In genomic region chr10:132542086-132542775, GRCh38 we compare ENCODE assay signal across 13 cellular contexts. TPM values are rescaled to one million over a fixed set of nuclear protein-coding genes. Genes with fewer than 3 reads are reported as not detected.
DNase-seq lines count a peak whose midpoint lies in the region; ATAC-seq and TF ChIP-seq lines count a peak whose summit lies in the region.
"Had no signal": no experiment of that assay in that cellular context is flagged by ENCODE, and none has a peak within 500 bp of the region (broad histone marks: within the 10 kb centered on the region; RNA-seq: fewer than 3 reads in every experiment).

No MANE protein-coding gene starts in this region.

- no peak overlapping the region for H2AFZ ChIP-seq in PC-3 (ENCODE audit: low read length)

- POLR2A ChIA-PET in CD4-positive, alpha-beta memory T cell (lab: Charles Lee; ENCODE audit: partially characterized antibody) = no interaction called here
- POLR2A ChIA-PET in naive thymus-derived CD8-positive, alpha-beta T cell (lab: Charles Lee) = interaction anchor here (1.0 to 6.6 kb wide), 2 partner anchors 8 to 10 kb away, joined by 3 to 61 read pairs; no protein-coding TSS in a partner anchor
- POLR2A ChIA-PET in PC-3 (lab: Charles Lee; ENCODE audit: unreplicated experiment) = no interaction called here

- no peaks in the 10 kb centered on the region for H3K27me3 ChIP-seq in BLaER1
- H3K27me3 ChIP-seq in CD4-positive, alpha-beta memory T cell (ENCODE audit: insufficient read depth, low read length) = no peaks in the 10 kb centered on the region
- no peaks in the 10 kb centered on the region for H3K27me3 ChIP-seq in PC-3 (ENCODE audit: low read length)
- H3K27me3 ChIP-seq: SJCRH30, suprapubic skin had no signal

- H3K9me3 ChIP-seq in BLaER1 (no peaks in the 10 kb centered on the region), PC-3 (ENCODE audit: low read length) (no peaks in the 10 kb centered on the region)
- no peaks in the 10 kb centered on the region for H3K9me3 ChIP-seq in CD4-positive, alpha-beta memory T cell (ENCODE audit: control insufficient read depth in 1 of 2, low read length in 2 of 2)
- H3K9me3 ChIP-seq: SJCRH30, suprapubic skin had no signal

- H3K4me2 ChIP-seq in BLaER1 = peak overlapping the region; percentile 100
- H3K4me2 ChIP-seq in PC-3 (ENCODE audit: low read length) = no peak overlapping the region

- peaks cover 38 to 89% (median 60%) of the 10 kb centered on the region in 4 donors for H3K4me1 Mint-ChIP-seq in CD4-positive, alpha-beta memory T cell
- H3K4me1 Mint-ChIP-seq in activated naive CD8-positive, alpha-beta T cell treated with anti-CD3 and anti-CD28 coated beads, Interleukin-2, amount 50 U/mL, for 24 hours = peaks cover 84% of the 10 kb centered on the region
- H3K4me1 Mint-ChIP-seq in naive thymus-derived CD8-positive, alpha-beta T cell = peaks cover 42 to 86% (median 83%) of the 10 kb centered on the region in 4 donors
- peaks cover 33 to 53% of the 10 kb centered on the region in 2 donors for H3K4me1 Mint-ChIP-seq in effector memory CD8-positive, alpha-beta T cell (ENCODE audit: low read depth in 2 of 2)

- no peaks in the 10 kb centered on the region for H3K9me2 ChIP-seq in PC-3 (replicated peaks; ENCODE audit: low read length)

- no peaks in the 10 kb centered on the region for H3K9me3 Mint-ChIP-seq in CD4-positive, alpha-beta memory T cell
- H3K9me3 Mint-ChIP-seq in activated naive CD8-positive, alpha-beta T cell treated with anti-CD3 and anti-CD28 coated beads, Interleukin-2, amount 50 U/mL, for 24 hours = no peaks in the 10 kb centered on the region
- no peaks in the 10 kb centered on the region for H3K9me3 Mint-ChIP-seq in naive thymus-derived CD8-positive, alpha-beta T cell
- no peaks in the 10 kb centered on the region for H3K9me3 Mint-ChIP-seq in effector memory CD8-positive, alpha-beta T cell
- H3K9me3 Mint-ChIP-seq: nephron had no signal

- peak overlapping the region in 2 of 8 donors; percentile 21 to 75 for H3K4me3 Mint-ChIP-seq in CD4-positive, alpha-beta memory T cell
- H3K4me3 Mint-ChIP-seq in activated naive CD8-positive, alpha-beta T cell treated with anti-CD3 and anti-CD28 coated beads, Interleukin-2, amount 50 U/mL, for 24 hours = no peak overlapping the region
- H3K4me3 Mint-ChIP-seq in naive thymus-derived CD8-positive, alpha-beta T cell = peak overlapping the region in 7 of 10 donors; percentile 7 to 92 (median 54)
- peak overlapping the region in 1 of 2 donors; percentile 10 for H3K4me3 Mint-ChIP-seq in effector memory CD8-positive, alpha-beta T cell

- CTCF ChIA-PET in CD4-positive, alpha-beta memory T cell (lab: Charles Lee; ENCODE audit: partially characterized antibody) = interaction anchor here (1.7 to 2.3 kb wide), 2 partner anchors 9 to 82 kb away, joined by 4 read pairs; no protein-coding TSS in a partner anchor
- CTCF ChIA-PET in PC-3 (lab: Charles Lee) = no interaction called here

- peaks cover 88% of the 10 kb centered on the region for H3K79me2 ChIP-seq in PC-3 (ENCODE audit: low read length)

- no peak for DNase-seq in CD4-positive, alpha-beta memory T cell
- DNase-seq in activated naive CD8-positive, alpha-beta T cell treated with anti-CD3 and anti-CD28 coated beads, Interleukin-2, amount 50 U/mL, for 24 hours = no peak
- peak in 1 of 10 donors; percentile 34 for DNase-seq in naive thymus-derived CD8-positive, alpha-beta T cell
- DNase-seq in PC-3 = no peak
- no peak for DNase-seq in effector memory CD8-positive, alpha-beta T cell
- DNase-seq in HuH-7 (ENCODE audit: low spot score) = no peak
- DNase-seq: effector CD4-positive, alpha-beta T cell; NCI-H1694; SJCRH30 had no signal

- H3K36me3 ChIP-seq in BLaER1 (peaks cover 12% of the 10 kb centered on the region; the same call in 1 of the 2 replicates), PC-3 (ENCODE audit: low read depth, low read length) (no peaks in the 10 kb centered on the region)
- no peaks in the 10 kb centered on the region for H3K36me3 ChIP-seq in CD4-positive, alpha-beta memory T cell (ENCODE audit: insufficient read depth, low read length)
- H3K36me3 ChIP-seq: SJCRH30, suprapubic skin, WERI-Rb-1 had no signal

- H3K36me3 Mint-ChIP-seq in CD4-positive, alpha-beta memory T cell = peaks cover 3 to 5% of the 10 kb centered on the region in 2 donors
- H3K36me3 Mint-ChIP-seq in activated naive CD8-positive, alpha-beta T cell treated with anti-CD3 and anti-CD28 coated beads, Interleukin-2, amount 50 U/mL, for 24 hours (ENCODE audit: low read depth) = peaks cover 3% of the 10 kb centered on the region
- no peaks in the 10 kb centered on the region for H3K36me3 Mint-ChIP-seq in naive thymus-derived CD8-positive, alpha-beta T cell
- H3K36me3 Mint-ChIP-seq in effector memory CD8-positive, alpha-beta T cell (ENCODE audit: insufficient read depth) = peaks cover 7% of the 10 kb centered on the region

- H4K20me1 ChIP-seq in BLaER1 (peaks cover 94% of the 10 kb centered on the region), PC-3 (ENCODE audit: low read length) (peaks cover 20% of the 10 kb centered on the region)

- intact Hi-C loops in CD4-positive, alpha-beta memory T cell (cut with micrococcal nuclease) = no loop called here
- intact Hi-C loops in PC-3 (cut with micrococcal nuclease) = no loop called here

- no TSS peak for BruUV-seq in PC-3 (replicated peaks; lab: Mats Ljungman, UMichigan)

- H3K27ac ChIP-seq in BLaER1 = no peak overlapping the region
- no peak overlapping the region for H3K27ac ChIP-seq in CD4-positive, alpha-beta memory T cell (ENCODE audit: low read depth, low read length)
- H3K27ac ChIP-seq in PC-3 (ENCODE audit: low read length) = no peak overlapping the region
- H3K27ac ChIP-seq: SJCRH30, suprapubic skin, WERI-Rb-1 had no signal

- ATAC-seq in activated naive CD8-positive, alpha-beta T cell treated with anti-CD3 and anti-CD28 coated beads, Interleukin-2, amount 50 U/mL, for 24 hours = no peak
- no peak for ATAC-seq in naive thymus-derived CD8-positive, alpha-beta T cell
- no peak for ATAC-seq in PC-3
- ATAC-seq in effector memory CD8-positive, alpha-beta T cell (replicated peaks) = no peak

- H3K9ac ChIP-seq in BLaER1 (no peak overlapping the region), PC-3 (ENCODE audit: low read length) (no peak overlapping the region)

- H3K27ac Mint-ChIP-seq in CD4-positive, alpha-beta memory T cell = peak overlapping the region in 4 of 7 donors; percentile 17 to 84 (median 68)
- H3K27ac Mint-ChIP-seq in activated naive CD8-positive, alpha-beta T cell treated with anti-CD3 and anti-CD28 coated beads, Interleukin-2, amount 50 U/mL, for 24 hours = peak overlapping the region; percentile 53
- peak overlapping the region in 6 of 10 donors; percentile 68 to 95 (median 92) for H3K27ac Mint-ChIP-seq in naive thymus-derived CD8-positive, alpha-beta T cell
- peak overlapping the region in 1 of 2 donors; percentile 44 for H3K27ac Mint-ChIP-seq in effector memory CD8-positive, alpha-beta T cell

- TF ChIP-seq CTCF in PC-3 (conservative IDR thresholded peaks at IDR 0.05; ENCODE audit: low read depth, low read length) = no peak

- no peaks in the 10 kb centered on the region for H3K27me3 Mint-ChIP-seq in CD4-positive, alpha-beta memory T cell
- H3K27me3 Mint-ChIP-seq in activated naive CD8-positive, alpha-beta T cell treated with anti-CD3 and anti-CD28 coated beads, Interleukin-2, amount 50 U/mL, for 24 hours = no peaks in the 10 kb centered on the region
- no peaks in the 10 kb centered on the region for H3K27me3 Mint-ChIP-seq in naive thymus-derived CD8-positive, alpha-beta T cell
- no peaks in the 10 kb centered on the region for H3K27me3 Mint-ChIP-seq in effector memory CD8-positive, alpha-beta T cell

- H3F3A ChIP-seq in PC-3 (ENCODE audit: low read length, unreplicated experiment) = no peaks in the 10 kb centered on the region

- H3K4me3 ChIP-seq in BLaER1 = no peak overlapping the region
- H3K4me3 ChIP-seq in CD4-positive, alpha-beta memory T cell (ENCODE audit: low read length in 2 of 2) = no peak overlapping the region
- no peak overlapping the region for H3K4me3 ChIP-seq in PC-3 (ENCODE audit: low read length)
- H3K4me3 ChIP-seq: SJCRH30, suprapubic skin had no signal

- peaks cover 89% of the 10 kb centered on the region for H3K4me1 ChIP-seq in BLaER1
- H3K4me1 ChIP-seq in CD4-positive, alpha-beta memory T cell (ENCODE audit: insufficient read depth, low read length) = peaks cover 58% of the 10 kb centered on the region
- peaks cover 28% of the 10 kb centered on the region for H3K4me1 ChIP-seq in PC-3 (ENCODE audit: insufficient read depth, low read length)
- H3K4me1 ChIP-seq: SJCRH30 had no signal

RNA-seq across cellular contexts. Expression of gene INPP5A, which starts 4.6 kb away (rescaled TPM):
- total RNA-seq in CD4-positive, alpha-beta memory T cell = 10 to 100 TPM; 18.9 to 19.3 TPM
- 1 to 10 TPM in 1 of 2 donors, under 1 TPM in 1; 0.61 to 2.7 TPM for polyA plus RNA-seq in CD4-positive, alpha-beta memory T cell
- 10 to 100 TPM; 30.4 to 33.7 TPM for total RNA-seq in naive thymus-derived CD8-positive, alpha-beta T cell
- polyA plus RNA-seq in naive thymus-derived CD8-positive, alpha-beta T cell = 1 to 10 TPM in 2 of 3 donors, under 1 TPM in 1; 0.51 to 3.9 (median 1.1) TPM
- total RNA-seq in PC-3 (2014; rRNA removed) = 22.6 and 27.8 TPM in 2 replicates
